20 cellular contexts compared by ENCODE assay signal in genomic region chr3:142470826-142471225, GRCh38. TPM values are rescaled to one million over a fixed set of nuclear protein-coding genes. Genes with fewer than 3 reads are reported as not detected.
DNase-seq lines count a peak whose midpoint lies in the region; ATAC-seq, FAIRE-seq and TF ChIP-seq lines count a peak whose summit lies in the region.
"Had no signal": no experiment of that assay in that cellular context is flagged by ENCODE, and none has a peak within 500 bp of the region (broad histone marks: within the 10 kb centered on the region; RNA-seq: fewer than 3 reads in every experiment).

No MANE protein-coding gene starts in this region.

- H3K27ac Mint-ChIP-seq in activated T-cell treated with anti-CD3 and anti-CD28 coated beads, Interleukin-2, amount 50 U/mL, for 72 hours, result peak overlapping the region; percentile 79
- no peak overlapping the region for H3K27ac Mint-ChIP-seq in activated T-cell treated with anti-CD3 and anti-CD28 coated beads, Interleukin-2, amount 50 U/mL, for 24 hours
- peak overlapping the region; percentile 72 for H3K27ac Mint-ChIP-seq in T-helper 17 cell
- H3K27ac Mint-ChIP-seq: CD14-positive monocyte, GM23338, HFFc6 had no signal

- H3K36me3 Mint-ChIP-seq in activated T-cell treated with anti-CD3 and anti-CD28 coated beads, Interleukin-2, amount 50 U/mL, for 72 hours (ENCODE audit: insufficient read depth in 2 of 2), result peaks cover 3 to 4% of the 10 kb centered on the region in 2 donors
- peaks cover 60% of the 10 kb centered on the region for H3K36me3 Mint-ChIP-seq in activated T-cell treated with anti-CD3 and anti-CD28 coated beads, Interleukin-2, amount 50 U/mL, for 24 hours (ENCODE audit: low read depth)
- no peaks in the 10 kb centered on the region for H3K36me3 Mint-ChIP-seq in T-helper 17 cell (ENCODE audit: low read depth)

- POLR2A ChIA-PET in A549 (lab: Yijun Ruan, JAX), result no interaction called here

- no peak overlapping the region for H3K4me3 Mint-ChIP-seq in activated T-cell treated with anti-CD3 and anti-CD28 coated beads, Interleukin-2, amount 50 U/mL, for 72 hours
- no peak overlapping the region for H3K4me3 Mint-ChIP-seq in activated T-cell treated with anti-CD3 and anti-CD28 coated beads, Interleukin-2, amount 50 U/mL, for 24 hours
- H3K4me3 Mint-ChIP-seq in T-helper 17 cell, result no peak overlapping the region
- H3K4me3 Mint-ChIP-seq: CD14-positive monocyte; CD4-positive, alpha-beta memory T cell; GM23338; HFFc6 had no signal

- no peak for TF ChIP-seq EP300 in A549 (IDR thresholded peaks at IDR 0.05)

- TF ChIP-seq POLR2A in A549 (IDR thresholded peaks at IDR 0.05; ENCODE audit: low read length), result no peak

- H3K9me3 ChIP-seq in A549, result peaks cover 10% of the 10 kb centered on the region
- no peaks in the 10 kb centered on the region for H3K9me3 ChIP-seq in T-helper 17 cell (ENCODE audit: control insufficient read depth, low read length, poor library complexity, severe bottlenecking)

- ATAC-seq in activated T-cell treated with anti-CD3 and anti-CD28 coated beads, Interleukin-2, amount 50 U/mL, for 72 hours (replicated peaks in 1 of 2), result no peak
- ATAC-seq in A549 (no peak), T-helper 17 cell (no peak), GM21576 (IDR thresholded peaks at IDR 0.05; ENCODE audit: unreplicated experiment) (no peak)
- ATAC-seq: GM23338, HCT116 had no signal

- TF ChIP-seq RAD21 in A549 (conservative IDR thresholded peaks at IDR 0.05 in 1 of 2, IDR thresholded peaks at IDR 0.05 in 1 of 2), result no peak

- no peak for TF ChIP-seq CTCF in A549 (IDR thresholded peaks at IDR 0.05)

- FAIRE-seq in A549 (lab: Jason Lieb, UNC) (no peak), HTR-8/SVneo (lab: Jason Lieb, UNC) (peak; percentile 16)

- no peak overlapping the region for H3K27ac ChIP-seq in A549
- H3K27ac ChIP-seq: 22Rv1, BLaER1 had no signal

- CTCF ChIA-PET in A549 (lab: Yijun Ruan, JAX), result no interaction called here

- WGBS in A549 (ENCODE audit: missing lambda C conversion rate), result 94% methylated on average over 4 of the region's 4 CpGs

- no peak for DNase-seq in activated T-cell treated with anti-CD3 and anti-CD28 coated beads, Interleukin-2, amount 50 U/mL, for 72 hours
- DNase-seq in activated T-cell treated with anti-CD3 and anti-CD28 coated beads, Interleukin-2, amount 50 U/mL, for 24 hours, result no peak
- no peak for DNase-seq in A549 (ENCODE audit: low read depth in 1 of 2, low spot score in 1 of 2)
- no peak for DNase-seq in HTR-8/SVneo (ENCODE audit: insufficient read length, low spot score)
- no peak for DNase-seq in T-helper 17 cell
- DNase-seq in NCI-H146 treated with DMSO at 0.1 percent for 48 hours (lab: John Stamatoyannopoulos, UW; ENCODE audit: unreplicated experiment), result no peak
- no peak for DNase-seq in SHP77 treated with DMSO at 0.1 percent for 48 hours (lab: John Stamatoyannopoulos, UW)
- DNase-seq: Calu3; CD4-positive, alpha-beta memory T cell; DMS79 treated with DMSO at 0.1 percent for 48 hours; GF-D8; H7; HFFc6; KBM-7 had no signal

- no peaks in the 10 kb centered on the region for H3K4me1 ChIP-seq in A549
- H3K4me1 ChIP-seq: BLaER1 had no signal

- H3K4me2 ChIP-seq in A549, result no peak overlapping the region
- H3K4me2 ChIP-seq: BLaER1, GM23338 had no signal

- H3K27me3 Mint-ChIP-seq in activated T-cell treated with anti-CD3 and anti-CD28 coated beads, Interleukin-2, amount 50 U/mL, for 72 hours (ENCODE audit: low read depth), result no peaks in the 10 kb centered on the region
- no peaks in the 10 kb centered on the region for H3K27me3 Mint-ChIP-seq in activated T-cell treated with anti-CD3 and anti-CD28 coated beads, Interleukin-2, amount 50 U/mL, for 24 hours
- no peaks in the 10 kb centered on the region for H3K27me3 Mint-ChIP-seq in T-helper 17 cell
- H3K27me3 Mint-ChIP-seq: CD4-positive, alpha-beta memory T cell had no signal

- H3K4me1 Mint-ChIP-seq in activated T-cell treated with anti-CD3 and anti-CD28 coated beads, Interleukin-2, amount 50 U/mL, for 72 hours (ENCODE audit: low read depth), result no peaks in the 10 kb centered on the region
- no peaks in the 10 kb centered on the region for H3K4me1 Mint-ChIP-seq in activated T-cell treated with anti-CD3 and anti-CD28 coated beads, Interleukin-2, amount 50 U/mL, for 24 hours (ENCODE audit: low read depth)
- H3K4me1 Mint-ChIP-seq in T-helper 17 cell, result no peaks in the 10 kb centered on the region
- H3K4me1 Mint-ChIP-seq: CD14-positive monocyte, GM23338 had no signal

- no peaks in the 10 kb centered on the region for H3K9me3 Mint-ChIP-seq in activated T-cell treated with anti-CD3 and anti-CD28 coated beads, Interleukin-2, amount 50 U/mL, for 72 hours
- no peaks in the 10 kb centered on the region for H3K9me3 Mint-ChIP-seq in activated T-cell treated with anti-CD3 and anti-CD28 coated beads, Interleukin-2, amount 50 U/mL, for 24 hours
- H3K9me3 Mint-ChIP-seq: HFFc6 had no signal

- no peak overlapping the region for H3K4me3 ChIP-seq in A549
- H3K4me3 ChIP-seq: BLaER1, GM23338 had no signal

TF ChIP-seq in A549, 52 proteins besides CTCF, POLR2A, EP300 and RAD21:
- TF ChIP-seq CEBPB (IDR thresholded peaks at IDR 0.05) (peak; percentile 82 to 85), RARB (CRISPR knock-in tag; IDR thresholded peaks at IDR 0.05) (no peak)

RNA-seq across cellular contexts. Expression of gene XRN1, which starts 23.0 kb away (rescaled TPM):
- 10 to 100 TPM; 69.7 to 79.3 TPM for total RNA-seq in activated T-cell treated with anti-CD3 and anti-CD28 coated beads, Interleukin-2, amount 50 U/mL, for 72 hours
- 22.6 and 24.6 TPM in 2 replicates for polyA plus RNA-seq in A549 (2011; rRNA removed)
- 1.7 and 2.3 TPM in 2 replicates for polyA plus RNA-seq in A549 (2012; cell fraction: cytosol; rRNA removed)
- polyA plus RNA-seq in A549 (2012; cell fraction: nucleus; rRNA removed), result 0.96 and 3.0 TPM in 2 replicates
- 3.5 to 4.2 TPM (median 3.9 TPM) in 3 replicates for polyA plus RNA-seq in A549 (2017; fragmentation: RNase III; extraction: RNeasy Plus Mini Kit Qiagen cat#74134 plus additional on column Dnase treatment)
- 26.0 TPM in 2 replicates for polyA minus RNA-seq in A549 (2011; rRNA and poly(A)+ RNA removed)
- 10 to 100 TPM; 77.3 to 94.6 TPM for total RNA-seq in T-helper 17 cell
